Comparison of ENCODE assay signal across 10 cellular contexts in the genomic region with DNA sequence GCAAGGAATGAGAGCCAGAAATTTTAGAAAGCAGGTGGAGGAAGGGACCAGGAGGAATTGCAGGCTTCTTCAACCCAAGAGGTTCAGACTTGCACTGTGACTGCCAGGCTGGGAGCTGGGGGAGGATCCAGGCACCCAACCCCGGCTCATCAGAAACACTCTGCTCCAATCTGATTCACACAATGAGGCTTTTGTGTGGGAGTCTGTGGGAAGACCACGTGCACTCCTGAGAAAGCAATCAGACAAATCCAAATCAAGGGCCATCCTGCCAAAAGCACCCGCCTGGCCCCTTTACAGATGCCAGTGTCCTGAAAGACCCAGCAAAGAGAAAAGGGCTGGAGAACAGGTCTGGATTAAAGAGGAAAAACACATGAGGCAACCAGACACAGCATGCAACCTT. TPM values are rescaled to one million over a fixed set of nuclear protein-coding genes. Genes with fewer than 3 reads are reported as not detected.
A peak's percentile ranks its signal among the peaks of the same experiment; 100 is the strongest.
DNase-seq lines count a peak whose midpoint lies in the region; ATAC-seq and TF ChIP-seq lines count a peak whose summit lies in the region.
"Had no signal": no experiment of that assay in that cellular context is flagged by ENCODE, and none has a peak within 500 bp of the region (broad histone marks: within the 10 kb centered on the region; RNA-seq: fewer than 3 reads in every experiment).

No MANE protein-coding gene starts in this region.

- ATAC-seq in right lobe of liver (peak; percentile 2 to 10 (median 5)), HG02852 (IDR thresholded peaks at IDR 0.05; ENCODE audit: unreplicated experiment) (no peak), GM21515 (IDR thresholded peaks at IDR 0.05; ENCODE audit: unreplicated experiment) (no peak)

- DNase-seq in RPMI7951 (ENCODE audit: low read depth) (peak; percentile 72), dermis blood vessel endothelial cell (peak; percentile 14), right lobe of liver (no peak), CD1c-positive myeloid dendritic cell (ENCODE audit: extremely low spot score) (no peak)
- no peak for DNase-seq in activated CD8-positive, alpha-beta memory T cell treated with anti-CD3 and anti-CD28 coated beads, Interleukin-2, amount 50 U/mL, for 4 hours
- DNase-seq: activated CD4-positive, alpha-beta T cell treated with anti-CD3 and anti-CD28 coated beads, Interleukin-2, amount 50 U/mL, for 1 hour; MV-4-11 had no signal

- no peaks in the 10 kb centered on the region for H3K27me3 ChIP-seq in right lobe of liver

- H3K27ac ChIP-seq in right lobe of liver (peak overlapping the region in 2 of 3 donors; percentile 40), temporal lobe (ENCODE audit: low read depth, low read length) (peak overlapping the region; percentile 83)

- no peak for TF ChIP-seq POLR2A in right lobe of liver (IDR thresholded peaks at IDR 0.05)

- H3K4me1 ChIP-seq in right lobe of liver: peaks cover 0 to 45% (median 22%) of the 10 kb centered on the region in 4 donors

- no peak overlapping the region for H3K4me3 ChIP-seq in right lobe of liver

- TF ChIP-seq CTCF in right lobe of liver (IDR thresholded peaks at IDR 0.05): no peak

- H3K9me3 ChIP-seq in right lobe of liver: no peaks in the 10 kb centered on the region

- intact Hi-C loops in right lobe of liver (cut with DNase I): no loop called here

- 31% methylated on average over 3 of the region's 3 CpGs for WGBS in right lobe of liver (ENCODE audit: insufficient coverage, low coverage, low lambda C conversion rate, missing lambda C conversion rate)

- H3K36me3 ChIP-seq in right lobe of liver: peaks cover 0 to 4% (median 0%) of the 10 kb centered on the region in 4 donors

RNA-seq across cellular contexts. Expression of gene SCARB1, which starts 16.0 kb away (rescaled TPM):
- 13.9 and 15.3 TPM in 2 replicates for total RNA-seq in RPMI7951 (2014; rRNA removed; shearing (Covaris generic))
- total RNA-seq in dermis blood vessel endothelial cell (42.5 and 44.1 TPM in 2 replicates), right lobe of liver (100 to 1,000 TPM; 128 to 359 (median 214) TPM), temporal lobe (12.5 TPM)

Comparison
In these comparisons a context has a peak if more than half of its experiments do, and no peak if none do; other contexts are left out.
1. DNase-seq: peak in RPMI7951 (single experiment) and dermis blood vessel endothelial cell (single experiment); none in right lobe of liver (0 of 3), activated CD8-positive, alpha-beta memory T cell treated with anti-CD3 and anti-CD28 coated beads, Interleukin-2, amount 50 U/mL, for 4 hours (single experiment) and CD1c-positive myeloid dendritic cell (single experiment).
2. ATAC-seq: peak in right lobe of liver (4 of 4); none in HG02852 (single experiment) and GM21515 (single experiment).